In genomic region chr17:62478976-62479894, GRCh38 we compare ENCODE assay signal across 7 cellular contexts. TPM values are rescaled to one million over a fixed set of nuclear protein-coding genes. Genes with fewer than 3 reads are reported as not detected.
DNase-seq lines count a peak whose midpoint lies in the region; ATAC-seq and TF ChIP-seq lines count a peak whose summit lies in the region.
"Not testable (repeated sequence)": the region's sequence is repeated elsewhere in the genome, so short reads cannot be mapped to it uniquely, and the experiment has no call there.

No MANE protein-coding gene starts in this region.

- H3K27me3 Mint-ChIP-seq in activated CD8-positive, alpha-beta T cell treated with anti-CD3 and anti-CD28 coated beads, Interleukin-2, amount 10 ng/mL, durations not matched to agents 7 days and 5 days (ENCODE audit: low read depth): not testable (repeated sequence)

- peak overlapping the region; percentile 94 for H3K4me3 Mint-ChIP-seq in activated CD8-positive, alpha-beta T cell treated with anti-CD3 and anti-CD28 coated beads, Interleukin-2, amount 10 ng/mL, durations not matched to agents 7 days and 5 days

- CTCF ChIA-PET in activated CD8-positive, alpha-beta T cell treated with anti-CD3 and anti-CD28 coated beads, Interleukin-2, amount 10 ng/mL, durations not matched to agents 7 days and 5 days (lab: Charles Lee): not testable (repeated sequence)

- H3K27ac ChIP-seq in coronary artery: peak overlapping the region; percentile 96 to 97

- peak overlapping the region; percentile 82 for H3K4me3 ChIP-seq in coronary artery
- peak overlapping the region; percentile 75 for H3K4me3 ChIP-seq in retinal pigment epithelial cell (ENCODE audit: low read length)

- H3K36me3 Mint-ChIP-seq in activated CD8-positive, alpha-beta T cell treated with anti-CD3 and anti-CD28 coated beads, Interleukin-2, amount 10 ng/mL, durations not matched to agents 7 days and 5 days (ENCODE audit: low read depth): peaks cover 24% of the 10 kb centered on the region

- POLR2A ChIA-PET in activated CD8-positive, alpha-beta T cell treated with anti-CD3 and anti-CD28 coated beads, Interleukin-2, amount 10 ng/mL, durations not matched to agents 7 days and 5 days (lab: Charles Lee): not testable (repeated sequence)

- not testable (repeated sequence) for TF ChIP-seq CTCF in coronary artery (IDR thresholded peaks at IDR 0.05); retinal pigment epithelial cell (conservative IDR thresholded peaks at IDR 0.05; ENCODE audit: low read depth, low read length)

- peak overlapping the region; percentile 92 for H3K27ac Mint-ChIP-seq in activated CD8-positive, alpha-beta T cell treated with anti-CD3 and anti-CD28 coated beads, Interleukin-2, amount 10 ng/mL, durations not matched to agents 7 days and 5 days

- not testable (repeated sequence) for H3K9me3 Mint-ChIP-seq in activated CD8-positive, alpha-beta T cell treated with anti-CD3 and anti-CD28 coated beads, Interleukin-2, amount 10 ng/mL, durations not matched to agents 7 days and 5 days (ENCODE audit: insufficient read depth)

- peak; percentile 34 for ATAC-seq in GM18868 (IDR thresholded peaks at IDR 0.05; ENCODE audit: unreplicated experiment)
- ATAC-seq in HG02943 (IDR thresholded peaks at IDR 0.05; ENCODE audit: low read depth, unreplicated experiment): peak; percentile 33
- peak; percentile 49 for ATAC-seq in activated CD8-positive, alpha-beta T cell treated with anti-CD3 and anti-CD28 coated beads, Interleukin-2, amount 10 ng/mL, durations not matched to agents 7 days and 5 days

- DNase-seq in NCI-H345 (lab: John Stamatoyannopoulos, UW): peak; percentile 19
- peak; percentile 41 for DNase-seq in activated CD8-positive, alpha-beta T cell treated with anti-CD3 and anti-CD28 coated beads, Interleukin-2, amount 10 ng/mL, durations not matched to agents 7 days and 5 days
- DNase-seq in coronary artery (ENCODE audit: low spot score); retinal pigment epithelial cell (ENCODE audit: low read depth): not testable (repeated sequence)
- DNase-seq in islet precursor cell: peak; percentile 77

- H3K4me1 Mint-ChIP-seq in activated CD8-positive, alpha-beta T cell treated with anti-CD3 and anti-CD28 coated beads, Interleukin-2, amount 10 ng/mL, durations not matched to agents 7 days and 5 days (ENCODE audit: low read depth): peaks cover 36% of the 10 kb centered on the region

RNA-seq across cellular contexts. Expression of gene TLK2, which starts 0.6 kb away (rescaled TPM):
- total RNA-seq in activated CD8-positive, alpha-beta T cell treated with anti-CD3 and anti-CD28 coated beads, Interleukin-2, amount 10 ng/mL, durations not matched to agents 7 days and 5 days: 10 to 100 TPM; 33.4 to 38.3 TPM

RNA-seq across cellular contexts. Expression of gene METTL2A, which starts 55.5 kb away (rescaled TPM):
- 10 to 100 TPM; 18.8 to 20.2 TPM for total RNA-seq in activated CD8-positive, alpha-beta T cell treated with anti-CD3 and anti-CD28 coated beads, Interleukin-2, amount 10 ng/mL, durations not matched to agents 7 days and 5 days
